In genomic region chr9:137727716-137728115, GRCh38 we compare ENCODE assay signal across 23 cellular contexts.
DNase-seq lines count a peak whose midpoint lies in the region; ATAC-seq and TF ChIP-seq lines count a peak whose summit lies in the region.
"Had no signal": no experiment of that assay in that cellular context is flagged by ENCODE, and none has a peak within 500 bp of the region (broad histone marks: within the 10 kb centered on the region; RNA-seq: fewer than 3 reads in every experiment).

No MANE protein-coding gene starts in this region.

- TF ChIP-seq CTCF in type B pancreatic cell (conservative IDR thresholded peaks at IDR 0.05), result no peak

- H3K9me3 ChIP-seq in T-helper 17 cell (ENCODE audit: control insufficient read depth, low read length, poor library complexity, severe bottlenecking), result no peaks in the 10 kb centered on the region
- H3K9me3 ChIP-seq in naive thymus-derived CD4-positive, alpha-beta T cell (ENCODE audit: control insufficient read depth in 2 of 3, low read length in 3 of 3), result no peaks in the 10 kb centered on the region
- H3K9me3 ChIP-seq: BE2C had no signal

- POLR2A ChIA-PET in naive thymus-derived CD4-positive, alpha-beta T cell (lab: Charles Lee), result interaction anchor here (0.5 to 0.7 kb wide), 3 partner anchors 8 to 27 kb away, joined by 3 to 4 read pairs (median 3); no protein-coding TSS in a partner anchor

- CTCF ChIA-PET in naive thymus-derived CD4-positive, alpha-beta T cell (lab: Charles Lee), result interaction anchor here (0.6 to 1.0 kb wide), 2 partner anchors 12 to 68 kb away, joined by 3 to 4 read pairs; no protein-coding TSS in a partner anchor

- intact Hi-C loops in naive thymus-derived CD4-positive, alpha-beta T cell (cut with micrococcal nuclease), result no loop called here

- ATAC-seq in activated T-cell treated with anti-CD3 and anti-CD28 coated beads, Interleukin-2, amount 50 U/mL, for 4 hours, result no peak
- ATAC-seq in T-helper 17 cell, result no peak
- ATAC-seq in naive thymus-derived CD4-positive, alpha-beta T cell, result no peak
- no peak for ATAC-seq in stimulated activated naive B cell treated with anti-CD40 and anti-IgM and Interleukin-4, amounts not matched to agents 10 μg/mL and 1 μg/mL and 100 μg/mL, for 72 hours (replicated peaks)
- ATAC-seq: A549, Right ventricle myocardium inferior had no signal

- no peaks in the 10 kb centered on the region for H3K27me3 ChIP-seq in naive thymus-derived CD4-positive, alpha-beta T cell (ENCODE audit: control insufficient read depth in 2 of 2, insufficient read depth in 2 of 2, low read length in 2 of 2)
- H3K27me3 ChIP-seq: BE2C had no signal

- no peak overlapping the region for H3K27ac ChIP-seq in naive thymus-derived CD4-positive, alpha-beta T cell (ENCODE audit: low read depth, low read length)
- H3K27ac ChIP-seq: A549 had no signal

- peaks cover 84% of the 10 kb centered on the region for H3K36me3 Mint-ChIP-seq in activated T-cell treated with anti-CD3 and anti-CD28 coated beads, Interleukin-2, amount 50 U/mL, for 24 hours (ENCODE audit: low read depth)
- H3K36me3 Mint-ChIP-seq in activated T-cell treated with anti-CD3 and anti-CD28 coated beads, Interleukin-2, amount 50 U/mL, for 4 hours (ENCODE audit: insufficient read depth), result peaks cover 65% of the 10 kb centered on the region
- H3K36me3 Mint-ChIP-seq in T-helper 17 cell (ENCODE audit: low read depth) (peaks cover 21% of the 10 kb centered on the region), type B pancreatic cell (peaks cover 61% of the 10 kb centered on the region)
- H3K36me3 Mint-ChIP-seq in naive thymus-derived CD4-positive, alpha-beta T cell, result peaks cover 20 to 82% (median 67%) of the 10 kb centered on the region in 5 donors
- peaks cover 67 to 85% of the 10 kb centered on the region in 2 donors for H3K36me3 Mint-ChIP-seq in stimulated activated naive B cell treated with anti-CD40 and anti-IgM and Interleukin-4, amounts not matched to agents 10 μg/mL and 1 μg/mL and 100 μg/mL, for 72 hours

- peaks cover 9 to 54% (median 10%) of the 10 kb centered on the region in 3 experiments for H3K36me3 ChIP-seq in naive thymus-derived CD4-positive, alpha-beta T cell (ENCODE audit: control insufficient read depth in 2 of 3, insufficient read depth in 3 of 3, low read length in 3 of 3)

- H3K4me3 Mint-ChIP-seq in activated T-cell treated with anti-CD3 and anti-CD28 coated beads, Interleukin-2, amount 50 U/mL, for 24 hours, result no peak overlapping the region
- no peak overlapping the region for H3K4me3 Mint-ChIP-seq in activated T-cell treated with anti-CD3 and anti-CD28 coated beads, Interleukin-2, amount 50 U/mL, for 4 hours
- no peak overlapping the region for H3K4me3 Mint-ChIP-seq in T-helper 17 cell
- peak overlapping the region in 1 of 10 donors; percentile 20 for H3K4me3 Mint-ChIP-seq in naive thymus-derived CD4-positive, alpha-beta T cell
- H3K4me3 Mint-ChIP-seq in type B pancreatic cell, result no peak overlapping the region
- H3K4me3 Mint-ChIP-seq in stimulated activated naive B cell treated with anti-CD40 and anti-IgM and Interleukin-4, amounts not matched to agents 10 μg/mL and 1 μg/mL and 100 μg/mL, for 72 hours, result no peak overlapping the region
- H3K4me3 Mint-ChIP-seq: HFFc6, IgD-negative memory B cell had no signal

- peaks cover 8% of the 10 kb centered on the region for H3K9me3 Mint-ChIP-seq in activated T-cell treated with anti-CD3 and anti-CD28 coated beads, Interleukin-2, amount 50 U/mL, for 24 hours
- peaks cover 5% of the 10 kb centered on the region for H3K9me3 Mint-ChIP-seq in activated T-cell treated with anti-CD3 and anti-CD28 coated beads, Interleukin-2, amount 50 U/mL, for 4 hours
- H3K9me3 Mint-ChIP-seq in naive thymus-derived CD4-positive, alpha-beta T cell, result peaks cover 0 to 38% (median 9%) of the 10 kb centered on the region in 11 donors
- H3K9me3 Mint-ChIP-seq in type B pancreatic cell, result peaks cover 5% of the 10 kb centered on the region
- peaks cover 8 to 10% of the 10 kb centered on the region in 2 donors for H3K9me3 Mint-ChIP-seq in stimulated activated naive B cell treated with anti-CD40 and anti-IgM and Interleukin-4, amounts not matched to agents 10 μg/mL and 1 μg/mL and 100 μg/mL, for 72 hours
- H3K9me3 Mint-ChIP-seq: HFFc6, IgD-negative memory B cell had no signal

- H3K27me3 Mint-ChIP-seq in activated T-cell treated with anti-CD3 and anti-CD28 coated beads, Interleukin-2, amount 50 U/mL, for 24 hours, result no peaks in the 10 kb centered on the region
- no peaks in the 10 kb centered on the region for H3K27me3 Mint-ChIP-seq in activated T-cell treated with anti-CD3 and anti-CD28 coated beads, Interleukin-2, amount 50 U/mL, for 4 hours (ENCODE audit: low read depth)
- H3K27me3 Mint-ChIP-seq in T-helper 17 cell (no peaks in the 10 kb centered on the region), type B pancreatic cell (no peaks in the 10 kb centered on the region)
- H3K27me3 Mint-ChIP-seq in naive thymus-derived CD4-positive, alpha-beta T cell, result no peaks in the 10 kb centered on the region
- H3K27me3 Mint-ChIP-seq in stimulated activated naive B cell treated with anti-CD40 and anti-IgM and Interleukin-4, amounts not matched to agents 10 μg/mL and 1 μg/mL and 100 μg/mL, for 72 hours, result no peaks in the 10 kb centered on the region
- H3K27me3 Mint-ChIP-seq: IgD-negative memory B cell had no signal

- H3K4me1 ChIP-seq in naive thymus-derived CD4-positive, alpha-beta T cell (ENCODE audit: control insufficient read depth in 2 of 2, insufficient read depth in 2 of 2, low read length in 2 of 2), result peaks cover 13 to 29% of the 10 kb centered on the region in 2 donors
- H3K4me1 ChIP-seq: A549, BE2C had no signal

- H3K4me1 Mint-ChIP-seq in activated T-cell treated with anti-CD3 and anti-CD28 coated beads, Interleukin-2, amount 50 U/mL, for 24 hours (ENCODE audit: low read depth), result peaks cover 40% of the 10 kb centered on the region
- peaks cover 46% of the 10 kb centered on the region for H3K4me1 Mint-ChIP-seq in activated T-cell treated with anti-CD3 and anti-CD28 coated beads, Interleukin-2, amount 50 U/mL, for 4 hours (ENCODE audit: low read depth)
- peaks cover 41% of the 10 kb centered on the region for H3K4me1 Mint-ChIP-seq in T-helper 17 cell
- H3K4me1 Mint-ChIP-seq in naive thymus-derived CD4-positive, alpha-beta T cell, result peaks cover 21 to 63% (median 52%) of the 10 kb centered on the region in 7 donors
- no peaks in the 10 kb centered on the region for H3K4me1 Mint-ChIP-seq in type B pancreatic cell (ENCODE audit: unreplicated experiment)
- H3K4me1 Mint-ChIP-seq in stimulated activated naive B cell treated with anti-CD40 and anti-IgM and Interleukin-4, amounts not matched to agents 10 μg/mL and 1 μg/mL and 100 μg/mL, for 72 hours, result peaks cover 28 to 35% of the 10 kb centered on the region in 2 donors

- no peak overlapping the region for H3K4me3 ChIP-seq in naive thymus-derived CD4-positive, alpha-beta T cell (ENCODE audit: low read length)
- H3K4me3 ChIP-seq: A549 had no signal

- no peak for DNase-seq in activated T-cell treated with anti-CD3 and anti-CD28 coated beads, Interleukin-2, amount 50 U/mL, for 24 hours
- no peak for DNase-seq in activated T-cell treated with anti-CD3 and anti-CD28 coated beads, Interleukin-2, amount 50 U/mL, for 4 hours
- DNase-seq in T-helper 17 cell (no peak), type B pancreatic cell (ENCODE audit: extremely low spot score, unreplicated experiment) (no peak), NCI-H187 treated with DMSO at 0.1 percent for 48 hours (lab: John Stamatoyannopoulos, UW) (no peak)
- DNase-seq in naive thymus-derived CD4-positive, alpha-beta T cell, result no peak
- DNase-seq in stimulated activated naive B cell treated with anti-CD40 and anti-IgM and Interleukin-4, amounts not matched to agents 10 μg/mL and 1 μg/mL and 100 μg/mL, for 72 hours, result no peak
- DNase-seq: BE2C, EL, GF-D8, H7, HFFc6, MV-4-11, NCI-H1105 treated with DMSO at 0.1 percent for 48 hours, NCI-H1694, NCI-H2081 treated with DMSO at 0.1 percent for 48 hours, NCI-H2171 treated with DMSO at 0.1 percent for 48 hours, NCI-H446, NCI-H526, OCI-M1 had no signal

- peak overlapping the region; percentile 18 for H3K27ac Mint-ChIP-seq in activated T-cell treated with anti-CD3 and anti-CD28 coated beads, Interleukin-2, amount 50 U/mL, for 24 hours
- H3K27ac Mint-ChIP-seq in T-helper 17 cell (peak overlapping the region; percentile 74), type B pancreatic cell (peak overlapping the region; percentile 53)
- peak overlapping the region in 7 of 9 donors; percentile 7 to 89 (median 36) for H3K27ac Mint-ChIP-seq in naive thymus-derived CD4-positive, alpha-beta T cell
- H3K27ac Mint-ChIP-seq in stimulated activated naive B cell treated with anti-CD40 and anti-IgM and Interleukin-4, amounts not matched to agents 10 μg/mL and 1 μg/mL and 100 μg/mL, for 72 hours, result no peak overlapping the region
- H3K27ac Mint-ChIP-seq: HFFc6 had no signal
